In genomic region chr14:76884853-76885276, GRCh38 we compare ENCODE assay signal across 26 cellular contexts. TPM values are rescaled to one million over a fixed set of nuclear protein-coding genes. Genes with fewer than 3 reads are reported as not detected.
DNase-seq lines count a peak whose midpoint lies in the region; ATAC-seq, FAIRE-seq and TF ChIP-seq lines count a peak whose summit lies in the region.
"Had no signal": no experiment of that assay in that cellular context is flagged by ENCODE, and none has a peak within 500 bp of the region (broad histone marks: within the 10 kb centered on the region; RNA-seq: fewer than 3 reads in every experiment).

No MANE protein-coding gene starts in this region.

- H3K27me3 ChIP-seq in right lobe of liver (no peaks in the 10 kb centered on the region), HepG2 (ENCODE audit: control insufficient read depth in 1 of 2, insufficient read depth in 2 of 2, low read length in 2 of 2) (peaks cover 7 to 33% of the 10 kb centered on the region in 2 experiments; a peak in 4 of 5 replicates), parathyroid adenoma (ENCODE audit: control insufficient read depth, insufficient read depth, low read length) (no peaks in the 10 kb centered on the region)
- H3K27me3 ChIP-seq in effector memory CD4-positive, alpha-beta T cell (replicated peaks; ENCODE audit: control insufficient read depth, insufficient read depth, low read length, poor library complexity, severe bottlenecking) = no peaks in the 10 kb centered on the region
- H3K27me3 ChIP-seq: BE2C, breast epithelium, testis had no signal

- CTCF ChIA-PET in HepG2 (lab: Yijun Ruan, JAX; ENCODE audit: low intra/inter-chr PET ratio, low total read pairs) = no interaction called here

- H3K9ac ChIP-seq in HepG2 (ENCODE audit: insufficient read depth, low read depth, low read length) (no peak overlapping the region), parathyroid adenoma (no peak overlapping the region)

- no peaks in the 10 kb centered on the region for H3K9me3 ChIP-seq in right lobe of liver
- no peaks in the 10 kb centered on the region for H3K9me3 ChIP-seq in HepG2 (ENCODE audit: low read length)
- no peaks in the 10 kb centered on the region for H3K9me3 ChIP-seq in parathyroid adenoma (ENCODE audit: control insufficient read depth, low read length)
- no peaks in the 10 kb centered on the region for H3K9me3 ChIP-seq in effector memory CD4-positive, alpha-beta T cell (ENCODE audit: control insufficient read depth, low read length)
- H3K9me3 ChIP-seq: BE2C, breast epithelium, Caco-2, testis had no signal

- H3K27ac ChIP-seq in right lobe of liver (no peak overlapping the region), HepG2 (ENCODE audit: extremely low read length, insufficient read depth, low read length) (no peak overlapping the region), parathyroid adenoma (peak overlapping the region; percentile 59)
- no peak overlapping the region for H3K27ac ChIP-seq in effector memory CD4-positive, alpha-beta T cell (ENCODE audit: insufficient read depth, low read length, poor library complexity, severe bottlenecking)
- H3K27ac ChIP-seq: 22Rv1, RWPE1, testis had no signal

- no peak for FAIRE-seq in HepG2 (lab: Jason Lieb, UNC)
- no peak for FAIRE-seq in D721Med (lab: Jason Lieb, UNC)

- intact Hi-C loops in right lobe of liver (cut with DNase I) = loop anchor here in 1 of 2 donors (10.0 kb wide), 1 partner anchor 180 kb away; no protein-coding TSS in a partner anchor
- intact Hi-C loops in HepG2 (cut with micrococcal nuclease; ENCODE audit: unreplicated experiment) = no loop called here
- intact Hi-C loops in left ventricle myocardium superior (cut with micrococcal nuclease) = no loop called here

- no peaks in the 10 kb centered on the region for H3K36me3 ChIP-seq in right lobe of liver
- H3K36me3 ChIP-seq in HepG2 (replicated peaks in 1 of 2; ENCODE audit: control insufficient read depth in 1 of 2, insufficient read depth in 2 of 2, low read length in 2 of 2) = no peaks in the 10 kb centered on the region
- no peaks in the 10 kb centered on the region for H3K36me3 ChIP-seq in parathyroid adenoma (ENCODE audit: control insufficient read depth, insufficient read depth, low read length)
- H3K36me3 ChIP-seq in effector memory CD4-positive, alpha-beta T cell (ENCODE audit: control insufficient read depth, insufficient read depth, low read length) = no peaks in the 10 kb centered on the region
- H3K36me3 ChIP-seq: BE2C, breast epithelium had no signal

- H3K4me1 ChIP-seq in right lobe of liver (no peaks in the 10 kb centered on the region), HepG2 (ENCODE audit: insufficient read depth, low read length) (no peaks in the 10 kb centered on the region), parathyroid adenoma (no peaks in the 10 kb centered on the region)
- no peaks in the 10 kb centered on the region for H3K4me1 ChIP-seq in effector memory CD4-positive, alpha-beta T cell (ENCODE audit: control insufficient read depth, insufficient read depth, low read length, poor library complexity, severe bottlenecking)
- H3K4me1 ChIP-seq: BE2C, breast epithelium, Caco-2 had no signal

- no peak for TF ChIP-seq RAD21 in HepG2 (CRISPR knock-in tag; IDR thresholded peaks at IDR 0.05)

- ATAC-seq in right lobe of liver (peak; percentile 54 to 68 (median 62)), HepG2 (no peak), left ventricle myocardium superior (peak; percentile 87), HG03025 (IDR thresholded peaks at IDR 0.05; ENCODE audit: low FRiP score, unreplicated experiment) (no peak)
- ATAC-seq: activated CD8-positive, alpha-beta memory T cell treated with anti-CD3 and anti-CD28 coated beads, Interleukin-2, amount 10 ng/mL, durations not matched to agents 7 days and 5 days; activated naive CD8-positive, alpha-beta T cell treated with anti-CD3 and anti-CD28 coated beads, Interleukin-2, amount 50 U/mL, for 24 hours; activated T-helper 17 cell treated with anti-CD3 and anti-CD28 coated beads, Interleukin-2, amount 50 U/mL, for 72 hours; naive thymus-derived CD4-positive, alpha-beta T cell had no signal

- in situ Hi-C loops in HepG2 (cut with HindIII; ENCODE audit: extremely low pct_ligation_motif_present, low pct_unique_long_range_greater_than_20kb) = no loop called here

- no peak overlapping the region for H2AFZ ChIP-seq in HepG2 (ENCODE audit: low read length)
- no peak overlapping the region for H2AFZ ChIP-seq in parathyroid adenoma

- no peak for TF ChIP-seq CTCF in right lobe of liver (IDR thresholded peaks at IDR 0.05)
- no peak for TF ChIP-seq CTCF in HepG2 (CRISPR knock-in tag; IDR thresholded peaks at IDR 0.05)
- TF ChIP-seq CTCF in parathyroid adenoma (IDR thresholded peaks at IDR 0.05) = no peak
- TF ChIP-seq CTCF in D721Med (IDR thresholded peaks at IDR 0.05; ENCODE audit: insufficient read depth, missing control alignments) = no peak

- no peak for TF ChIP-seq POLR2A in right lobe of liver (IDR thresholded peaks at IDR 0.05)
- TF ChIP-seq POLR2A in HepG2 (IDR thresholded peaks at IDR 0.05; ENCODE audit: insufficient read depth in 1 of 2, low read depth in 2 of 2, low read length in 2 of 2) = no peak

- H3K4me2 ChIP-seq in HepG2 (ENCODE audit: low read depth, low read length) (no peak overlapping the region), parathyroid adenoma (ENCODE audit: low read length) (no peak overlapping the region)

- DNase-seq in right lobe of liver (no peak), HepG2 (ENCODE audit: low spot score) (no peak), left ventricle myocardium superior (peak; percentile 69), D721Med (ENCODE audit: insufficient read length, low spot score) (no peak), DMS114 treated with DMSO at 0.1 percent for 48 hours (lab: John Stamatoyannopoulos, UW; ENCODE audit: unreplicated experiment) (no peak)
- DNase-seq in effector memory CD4-positive, alpha-beta T cell = no peak
- DNase-seq: activated CD4-positive, alpha-beta T cell treated with anti-CD3 and anti-CD28 coated beads for 4 hours; activated CD8-positive, alpha-beta memory T cell treated with anti-CD3 and anti-CD28 coated beads, Interleukin-2, amount 10 ng/mL, durations not matched to agents 7 days and 5 days; activated naive CD8-positive, alpha-beta T cell treated with anti-CD3 and anti-CD28 coated beads, Interleukin-2, amount 50 U/mL, for 24 hours; BE2C; Caco-2; cortex of kidney; mammary epithelial cell; naive thymus-derived CD4-positive, alpha-beta T cell; NCI-H1048; NCI-H2029; NCI-H446 treated with DMSO at 0.1 percent for 48 hours; stimulated activated CD4-positive, alpha-beta T cell treated with anti-CD3 and anti-CD28 coated beads, Interleukin-12 subunit alpha, Interleukin-12 subunit beta, amount 100 ng/mL, for 4 hours; testis had no signal

- no peak overlapping the region for H3K4me3 ChIP-seq in right lobe of liver
- no peak overlapping the region for H3K4me3 ChIP-seq in HepG2 (replicated peaks in 1 of 3; ENCODE audit: insufficient read depth in 1 of 3, low read depth in 2 of 3, low read length in 3 of 3)
- H3K4me3 ChIP-seq in parathyroid adenoma (ENCODE audit: low read depth, low read length) = no peak overlapping the region
- no peak overlapping the region for H3K4me3 ChIP-seq in effector memory CD4-positive, alpha-beta T cell (ENCODE audit: insufficient read depth, low read depth, low read length, poor library complexity, severe bottlenecking)
- H3K4me3 ChIP-seq: breast epithelium, testis had no signal

- WGBS in right lobe of liver (ENCODE audit: insufficient coverage, low coverage, low lambda C conversion rate, missing lambda C conversion rate) = 54% methylated on average over 2 of the region's 14 CpGs
- 29% methylated on average over 8 of the region's 14 CpGs for WGBS in HepG2 (ENCODE audit: low lambda C conversion rate)

- H3K79me2 ChIP-seq in HepG2 (ENCODE audit: insufficient read depth, low read length) (no peaks in the 10 kb centered on the region), parathyroid adenoma (no peaks in the 10 kb centered on the region)

- TF ChIP-seq EP300 in HepG2 (IDR thresholded peaks at IDR 0.05; ENCODE audit: low read depth in 2 of 2, low read length in 2 of 2) = no peak
- TF ChIP-seq EP300 in HepG2 (CRISPR knock-in tag; IDR thresholded peaks at IDR 0.05; ENCODE audit: borderline replicate concordance) = no peak

- H4K20me1 ChIP-seq in HepG2 (ENCODE audit: insufficient read depth, low read length) = no peaks in the 10 kb centered on the region

- POLR2A ChIA-PET in HepG2 (lab: Yijun Ruan, JAX) = no interaction called here

- no TSS peak for BruUV-seq in HepG2 (replicated peaks; lab: Mats Ljungman, UMichigan)

TF ChIP-seq in HepG2, 621 proteins besides CTCF, POLR2A, EP300 and RAD21 (continues in another document):
- no peak for TF ChIP-seq MED1 (CRISPR knock-in tag; IDR thresholded peaks at IDR 0.05)

RNA-seq across cellular contexts. Expression of gene LRRC74A, which starts 58.7 kb away (rescaled TPM):
- total RNA-seq in right lobe of liver (not detected), HepG2 (2016; rRNA removed; fragmentation: Illumina TruSeq; extraction: Trizol) (not detected in 2 replicates), left ventricle myocardium superior (not detected)
- total RNA-seq in HepG2 (2016; cell fraction: cytosol; rRNA removed; fragmentation: Illumina TruSeq; extraction: Trizol; ENCODE audit: low read depth) = not detected in 2 replicates
- not detected in 2 replicates for total RNA-seq in HepG2 (2016; cell fraction: insoluble cytoplasmic fraction; rRNA removed; fragmentation: Illumina TruSeq; extraction: Trizol)
- not detected in 2 replicates for total RNA-seq in HepG2 (2016; cell fraction: membrane; rRNA removed; fragmentation: Illumina TruSeq; extraction: Trizol)
- total RNA-seq in HepG2 (2016; cell fraction: nucleus; rRNA removed; fragmentation: Illumina TruSeq; extraction: Trizol) = not detected in 2 replicates
- not detected in 2 replicates for polyA plus RNA-seq in HepG2 (2011; rRNA removed)
- polyA plus RNA-seq in HepG2 (2011; cell fraction: cytosol; rRNA removed) = not detected in 2 replicates
- not detected in 2 replicates for polyA plus RNA-seq in HepG2 (2011; cell fraction: nucleus; rRNA removed)
- not detected in 2 replicates for polyA plus RNA-seq in HepG2 (2012)
- not detected in 2 replicates for polyA plus RNA-seq in HepG2 (2016; cell fraction: cytosol; fragmentation: Illumina TruSeq; extraction: Trizol; ENCODE audit: low read depth)
- not detected in 2 replicates for polyA plus RNA-seq in HepG2 (2016; cell fraction: insoluble cytoplasmic fraction; fragmentation: Illumina TruSeq; extraction: Trizol; ENCODE audit: low read depth)
- not detected in 2 replicates for polyA plus RNA-seq in HepG2 (2016; cell fraction: membrane; fragmentation: Illumina TruSeq; extraction: Trizol; ENCODE audit: low read depth)
- polyA plus RNA-seq in HepG2 (2016; cell fraction: nucleus; fragmentation: Illumina TruSeq; extraction: Trizol; ENCODE audit: insufficient read depth, low read depth) = not detected in 2 replicates
- polyA minus RNA-seq in HepG2 (2011; rRNA and poly(A)+ RNA removed; ENCODE audit: low replicate concordance) = not detected in 2 replicates
- polyA minus RNA-seq in HepG2 (2011; cell fraction: cytosol; rRNA and poly(A)+ RNA removed) = not detected in 2 replicates
- polyA minus RNA-seq in HepG2 (2011; cell fraction: nucleus; rRNA and poly(A)+ RNA removed) = not detected in 2 replicates
- total RNA-seq: activated CD8-positive, alpha-beta memory T cell treated with anti-CD3 and anti-CD28 coated beads, Interleukin-2, amount 10 ng/mL, durations not matched to agents 7 days and 5 days; activated T-helper 17 cell treated with anti-CD3 and anti-CD28 coated beads, Interleukin-2, amount 50 U/mL, for 72 hours; breast epithelium; Caco-2; HT-29; mammary epithelial cell; naive thymus-derived CD4-positive, alpha-beta T cell had no signal
- polyA plus RNA-seq: mammary epithelial cell; naive thymus-derived CD4-positive, alpha-beta T cell had no signal

Comparison
In these comparisons a context has a peak if more than half of its experiments do, and no peak if none do; other contexts are left out.
1. ATAC-seq: peak in right lobe of liver (4 of 4) and left ventricle myocardium superior (single experiment); none in HepG2 (single experiment) and HG03025 (single experiment).